8 cellular contexts compared by ENCODE assay signal in genomic region chr2:131034122-131035051, GRCh38.
DNase-seq lines count a peak whose midpoint lies in the region; ATAC-seq and TF ChIP-seq lines count a peak whose summit lies in the region.

No MANE protein-coding gene starts in this region.

- H3K9me3 Mint-ChIP-seq in nephron progenitor cell: no peaks in the 10 kb centered on the region

- peaks cover 35% of the 10 kb centered on the region for H3K4me1 Mint-ChIP-seq in nephron progenitor cell

- H3K27me3 Mint-ChIP-seq in nephron progenitor cell (ENCODE audit: low read depth, poor library complexity): peaks cover 61% of the 10 kb centered on the region

- H3K4me3 Mint-ChIP-seq in nephron progenitor cell: peak overlapping the region; percentile 79

- peak overlapping the region; percentile 50 for H3K4me3 ChIP-seq in AG04449 (ENCODE audit: low read depth, low read length)

- H3K36me3 Mint-ChIP-seq in nephron progenitor cell (ENCODE audit: low read depth): no peaks in the 10 kb centered on the region

- DNase-seq in AG04449 (ENCODE audit: low read depth, low spot score) (no peak), NCI-H1930 (lab: John Stamatoyannopoulos, UW) (peak; percentile 37 to 38), ecto neural progenitor cell (ENCODE audit: low spot score) (peak; percentile 80), nephron progenitor cell (peak; percentile 79), NCI-H82 treated with DMSO at 0.1 percent for 48 hours (lab: John Stamatoyannopoulos, UW; ENCODE audit: unreplicated experiment) (no peak), NCI-H146 treated with DMSO at 0.1 percent for 48 hours (lab: John Stamatoyannopoulos, UW; ENCODE audit: unreplicated experiment) (no peak), NCI-H1048 (lab: John Stamatoyannopoulos, UW) (no peak)

- ATAC-seq in HG02870 (IDR thresholded peaks at IDR 0.05; ENCODE audit: unreplicated experiment): no peak

- H3K27ac Mint-ChIP-seq in nephron progenitor cell: no peak overlapping the region

- POLR2A ChIA-PET in AG04449 (lab: Yijun Ruan, JAX): no interaction called here

- CTCF ChIA-PET in AG04449 (lab: Yijun Ruan, JAX): interaction anchor here (1.0 to 1.3 kb wide), 2 partner anchors 10 to 17 kb away, joined by 3 read pairs; no protein-coding TSS in a partner anchor

- no peak for TF ChIP-seq CTCF in AG04449 (IDR thresholded peaks at IDR 0.05; ENCODE audit: insufficient read depth, low read length, missing control alignments)
- no peak for TF ChIP-seq CTCF in nephron progenitor cell (IDR thresholded peaks at IDR 0.05)

Comparison
In these comparisons a context has a peak if more than half of its experiments do, and no peak if none do; other contexts are left out.
1. DNase-seq: peak in NCI-H1930 (2 of 2), ecto neural progenitor cell (single experiment) and nephron progenitor cell (single experiment); none in AG04449 (single experiment), NCI-H82 treated with DMSO at 0.1 percent for 48 hours (single experiment), NCI-H146 treated with DMSO at 0.1 percent for 48 hours (single experiment) and NCI-H1048 (single experiment).